In genomic region chr11:1306186-1307162, GRCh38 we compare ENCODE assay signal across 1 cellular context.
TF ChIP-seq lines count a peak whose summit lies in the region.

No MANE protein-coding gene starts in this region.

TF ChIP-seq in WTC11, 78 proteins besides CTCF, POLR2A, EP300 and RAD21 (continued from another document):
- no peak for TF ChIP-seq GABPB1 (CRISPR knock-in tag; IDR thresholded peaks at IDR 0.05)
- TF ChIP-seq, protein P1, sequence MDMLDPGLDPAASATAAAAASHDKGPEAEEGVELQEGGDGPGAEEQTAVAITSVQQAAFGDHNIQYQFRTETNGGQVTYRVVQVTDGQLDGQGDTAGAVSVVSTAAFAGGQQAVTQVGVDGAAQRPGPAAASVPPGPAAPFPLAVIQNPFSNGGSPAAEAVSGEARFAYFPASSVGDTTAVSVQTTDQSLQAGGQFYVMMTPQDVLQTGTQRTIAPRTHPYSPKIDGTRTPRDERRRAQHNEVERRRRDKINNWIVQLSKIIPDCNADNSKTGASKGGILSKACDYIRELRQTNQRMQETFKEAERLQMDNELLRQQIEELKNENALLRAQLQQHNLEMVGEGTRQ (CRISPR knock-in tag; IDR thresholded peaks at IDR 0.05) = no peak
- TF ChIP-seq ETV6 (CRISPR knock-in tag; IDR thresholded peaks at IDR 0.05) = no peak
- TF ChIP-seq, protein P2, sequence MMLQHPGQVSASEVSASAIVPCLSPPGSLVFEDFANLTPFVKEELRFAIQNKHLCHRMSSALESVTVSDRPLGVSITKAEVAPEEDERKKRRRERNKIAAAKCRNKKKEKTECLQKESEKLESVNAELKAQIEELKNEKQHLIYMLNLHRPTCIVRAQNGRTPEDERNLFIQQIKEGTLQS (CRISPR knock-in tag; conservative IDR thresholded peaks at IDR 0.05) = no peak
- TF ChIP-seq, protein P3, sequence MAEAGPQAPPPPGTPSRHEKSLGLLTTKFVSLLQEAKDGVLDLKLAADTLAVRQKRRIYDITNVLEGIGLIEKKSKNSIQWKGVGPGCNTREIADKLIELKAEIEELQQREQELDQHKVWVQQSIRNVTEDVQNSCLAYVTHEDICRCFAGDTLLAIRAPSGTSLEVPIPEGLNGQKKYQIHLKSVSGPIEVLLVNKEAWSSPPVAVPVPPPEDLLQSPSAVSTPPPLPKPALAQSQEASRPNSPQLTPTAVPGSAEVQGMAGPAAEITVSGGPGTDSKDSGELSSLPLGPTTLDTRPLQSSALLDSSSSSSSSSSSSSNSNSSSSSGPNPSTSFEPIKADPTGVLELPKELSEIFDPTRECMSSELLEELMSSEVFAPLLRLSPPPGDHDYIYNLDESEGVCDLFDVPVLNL (CRISPR knock-in tag; IDR thresholded peaks at IDR 0.05; ENCODE audit: borderline replicate concordance, low read depth) = no peak
- no peak for TF ChIP-seq NR1H2 (CRISPR knock-in tag; IDR thresholded peaks at IDR 0.05)
